ENCODE assay signal across 24 cellular contexts in the genomic region with DNA sequence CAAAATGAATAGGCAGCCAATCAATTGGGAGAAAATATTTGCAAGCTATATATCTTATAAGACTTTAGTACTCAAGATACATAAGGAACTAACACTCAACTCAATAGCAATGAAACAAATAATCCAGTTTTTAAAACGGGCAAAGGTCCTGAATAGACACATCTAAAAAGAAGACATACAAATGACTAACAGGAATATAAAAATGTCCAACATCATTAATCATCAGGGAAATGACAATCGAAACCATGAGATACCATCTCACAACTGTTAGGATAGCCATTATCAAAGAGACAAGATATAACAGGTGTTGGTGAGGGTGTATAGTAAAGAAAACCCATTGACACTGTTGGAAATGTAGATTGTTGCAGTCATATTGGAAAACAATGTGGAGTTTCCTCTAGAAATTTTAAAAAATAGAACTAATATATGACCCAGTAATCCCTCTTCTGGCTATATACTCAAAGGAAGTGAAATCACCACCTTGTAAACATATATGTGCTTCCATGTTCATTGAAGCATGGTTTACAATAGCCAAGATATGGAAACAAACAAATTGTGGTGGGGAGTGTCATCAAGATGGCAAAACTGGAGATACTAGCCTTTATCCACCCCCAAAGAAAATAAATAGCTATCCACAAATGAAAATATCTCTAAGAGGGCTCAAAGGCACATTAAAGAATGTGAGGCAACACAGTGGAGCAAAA. TPM values are rescaled to one million over a fixed set of nuclear protein-coding genes. Genes with fewer than 3 reads are reported as not detected.
DNase-seq lines count a peak whose midpoint lies in the region; ATAC-seq and TF ChIP-seq lines count a peak whose summit lies in the region.
"Had no signal": no experiment of that assay in that cellular context is flagged by ENCODE, and none has a peak within 500 bp of the region (broad histone marks: within the 10 kb centered on the region; RNA-seq: fewer than 3 reads in every experiment).

No MANE protein-coding gene starts in this region.

- H3K36me3 ChIP-seq in OCI-LY3 (replicated peaks; ENCODE audit: low read depth, low read length), result no peaks in the 10 kb centered on the region
- H3K36me3 ChIP-seq: adrenal gland, esophagus squamous epithelium, thyroid gland had no signal

- no peak overlapping the region for H3K9ac ChIP-seq in OCI-LY3 (ENCODE audit: low read length)

- peak overlapping the region; percentile 54 for H3K4me2 ChIP-seq in OCI-LY3 (ENCODE audit: low read length)

- H3K9me3 Mint-ChIP-seq in activated CD4-positive, alpha-beta T cell treated with anti-CD3 and anti-CD28 coated beads, Interleukin-2, amount 10 ng/mL, durations not matched to agents 24 days and 14 days, result no peaks in the 10 kb centered on the region

- no peaks in the 10 kb centered on the region for H3K9me3 ChIP-seq in OCI-LY3 (ENCODE audit: insufficient read depth, low read length)
- H3K9me3 ChIP-seq: adrenal gland, esophagus squamous epithelium, thyroid gland had no signal

- H3K36me3 Mint-ChIP-seq in activated CD4-positive, alpha-beta T cell treated with anti-CD3 and anti-CD28 coated beads, Interleukin-2, amount 10 ng/mL, durations not matched to agents 24 days and 14 days (ENCODE audit: low read depth), result no peaks in the 10 kb centered on the region
- H3K36me3 Mint-ChIP-seq: naive thymus-derived CD8-positive, alpha-beta T cell had no signal

- H3K27ac Mint-ChIP-seq in activated CD4-positive, alpha-beta T cell treated with anti-CD3 and anti-CD28 coated beads, Interleukin-2, amount 10 ng/mL, durations not matched to agents 24 days and 14 days, result no peak overlapping the region

- no peak overlapping the region for H3K4me3 ChIP-seq in OCI-LY3 (ENCODE audit: low read length)
- H3K4me3 ChIP-seq: adrenal gland, esophagus squamous epithelium, K562, thyroid gland had no signal

- no peak overlapping the region; the same call in 1 of the 2 replicates for H3K27ac ChIP-seq in OCI-LY3 (ENCODE audit: low read length)
- H3K27ac ChIP-seq: adrenal gland, esophagus squamous epithelium, thyroid gland had no signal

- no peaks in the 10 kb centered on the region for H4K20me1 ChIP-seq in OCI-LY3 (ENCODE audit: insufficient read depth, low read length)

- H3K4me3 Mint-ChIP-seq in activated CD4-positive, alpha-beta T cell treated with anti-CD3 and anti-CD28 coated beads, Interleukin-2, amount 10 ng/mL, durations not matched to agents 24 days and 14 days, result no peak overlapping the region
- H3K4me3 Mint-ChIP-seq: naive thymus-derived CD8-positive, alpha-beta T cell had no signal

- no peak for TF ChIP-seq CTCF in OCI-LY3 (IDR thresholded peaks at IDR 0.05; ENCODE audit: low read depth, low read length)

- H2AFZ ChIP-seq in OCI-LY3 (ENCODE audit: low read depth, low read length), result no peak overlapping the region

- H3K4me1 Mint-ChIP-seq in activated CD4-positive, alpha-beta T cell treated with anti-CD3 and anti-CD28 coated beads, Interleukin-2, amount 10 ng/mL, durations not matched to agents 24 days and 14 days, result no peaks in the 10 kb centered on the region

- H3K4me1 ChIP-seq in OCI-LY3 (ENCODE audit: low read length), result peaks cover 20% of the 10 kb centered on the region
- H3K4me1 ChIP-seq: adrenal gland, esophagus squamous epithelium, thyroid gland had no signal

- intact Hi-C loops in activated CD4-positive, alpha-beta T cell treated with anti-CD3 and anti-CD28 coated beads, Interleukin-2, amount 10 ng/mL, durations not matched to agents 24 days and 14 days (cut with micrococcal nuclease), result no loop called here

- H3K27me3 ChIP-seq in OCI-LY3 (ENCODE audit: low read depth, low read length), result no peaks in the 10 kb centered on the region
- H3K27me3 ChIP-seq: adrenal gland, esophagus squamous epithelium, thyroid gland had no signal

- no peaks in the 10 kb centered on the region for H3K27me3 Mint-ChIP-seq in activated CD4-positive, alpha-beta T cell treated with anti-CD3 and anti-CD28 coated beads, Interleukin-2, amount 10 ng/mL, durations not matched to agents 24 days and 14 days
- H3K27me3 Mint-ChIP-seq: naive thymus-derived CD8-positive, alpha-beta T cell had no signal

- ATAC-seq in GM18498 (IDR thresholded peaks at IDR 0.05; ENCODE audit: unreplicated experiment) (peak; percentile 2), GM21360 (IDR thresholded peaks at IDR 0.05; ENCODE audit: unreplicated experiment) (peak; percentile 19), HG02885 (IDR thresholded peaks at IDR 0.05; ENCODE audit: poor library complexity, unreplicated experiment) (peak; percentile 16)
- ATAC-seq: K562 had no signal

- DNase-seq in A172 (ENCODE audit: low spot score) (no peak), hypothalamus (lab: John Stamatoyannopoulos, UW) (no peak), hepatic stellate cell (ENCODE audit: low spot score) (no peak)
- DNase-seq in activated CD4-positive, alpha-beta T cell treated with anti-CD3 and anti-CD28 coated beads, Interleukin-2, amount 10 ng/mL, durations not matched to agents 24 days and 14 days, result no peak
- DNase-seq: activated CD4-positive, CD25-positive, alpha-beta regulatory T cell; adrenal gland; Calu3; esophagus squamous epithelium; MV-4-11; naive thymus-derived CD8-positive, alpha-beta T cell; NCI-H2029 treated with DMSO at 0.1 percent for 48 hours; NCI-H510A treated with DMSO at 0.1 percent for 48 hours; small intestine; thyroid gland had no signal

- no peaks in the 10 kb centered on the region for H3K79me2 ChIP-seq in OCI-LY3 (ENCODE audit: low read length)

RNA-seq across cellular contexts. Expression of a gene that starts 13.9 kb away (rescaled TPM):
- total RNA-seq in A172 (2014; rRNA removed; shearing (Covaris generic)), result not detected in 2 replicates
- not detected in 2 replicates for total RNA-seq in activated CD4-positive, alpha-beta T cell treated with anti-CD3 and anti-CD28 coated beads, Interleukin-2, amount 10 ng/mL, durations not matched to agents 24 days and 14 days
- total RNA-seq: activated CD8-positive, alpha-beta memory T cell treated with anti-CD3 and anti-CD28 coated beads for 36 hours; Calu3; esophagus squamous epithelium; G401; H1; naive thymus-derived CD8-positive, alpha-beta T cell; posterior vena cava; T-helper 2 cell treated with Interferon-gamma antibody and Interleukin-4, amounts not matched to agents 100 ng/mL and 5 ng/mL, for 36 hours had no signal
